In genomic region chr4:25235401-25235800, GRCh38 we compare ENCODE assay signal across 8 cellular contexts. TPM values are rescaled to one million over a fixed set of nuclear protein-coding genes. Genes with fewer than 3 reads are reported as not detected.
DNase-seq lines count a peak whose midpoint lies in the region; ATAC-seq and TF ChIP-seq lines count a peak whose summit lies in the region.

No MANE protein-coding gene starts in this region.

- DNase-seq in SK-N-SH (no peak), stomach (no peak), NOMO-1 treated with dmso at 0.1 percent for 144 hours (lab: John Stamatoyannopoulos, UW; ENCODE audit: unreplicated experiment) (no peak)

- peak overlapping the region; percentile 92; the same call in 1 of the 2 replicates for H2AFZ ChIP-seq in SK-N-SH (ENCODE audit: low read depth)
- no peak overlapping the region for H2AFZ ChIP-seq in SU-DHL-6 (ENCODE audit: low read depth, low read length, severe bottlenecking)

- intact Hi-C loops in stomach (cut with DNase I; ENCODE audit: low total_unique reads): no loop called here

- POLR2A ChIA-PET in SK-N-SH (lab: Yijun Ruan, JAX): no interaction called here

- H3K27me3 ChIP-seq in SK-N-SH (ENCODE audit: insufficient read depth) (no peaks in the 10 kb centered on the region), SU-DHL-6 (ENCODE audit: low read length) (no peaks in the 10 kb centered on the region), gastroesophageal sphincter (no peaks in the 10 kb centered on the region), stomach (no peaks in the 10 kb centered on the region)

- CTCF ChIA-PET in SK-N-SH (lab: Yijun Ruan, JAX): interaction anchor here (0.9 to 2.3 kb wide), 4 partner anchors 8 to 132 kb away, joined by 3 to 8 read pairs (median 3); partner anchors contain the start of gene ZCCHC4

- TF ChIP-seq POLR2A in gastroesophageal sphincter (IDR thresholded peaks at IDR 0.05) (no peak), stomach (IDR thresholded peaks at IDR 0.05) (no peak)

- no peaks in the 10 kb centered on the region for H4K20me1 ChIP-seq in SK-N-SH (ENCODE audit: insufficient read depth)
- no peaks in the 10 kb centered on the region; the same call in 1 of the 2 replicates for H4K20me1 ChIP-seq in SU-DHL-6 (ENCODE audit: low read depth, low read length)

- TF ChIP-seq EP300 in SK-N-SH (IDR thresholded peaks at IDR 0.05; ENCODE audit: borderline replicate concordance in 1 of 2, low read depth in 1 of 2, low read length in 1 of 2) (no peak), gastroesophageal sphincter (IDR thresholded peaks at IDR 0.05) (no peak), stomach (IDR thresholded peaks at IDR 0.05) (no peak)

- TF ChIP-seq RAD21 in SK-N-SH (IDR thresholded peaks at IDR 0.05; ENCODE audit: low read length): no peak

- peaks cover 39% of the 10 kb centered on the region for H3K79me2 ChIP-seq in SK-N-SH (ENCODE audit: insufficient read depth)
- peaks cover 74% of the 10 kb centered on the region for H3K79me2 ChIP-seq in SU-DHL-6 (ENCODE audit: insufficient read depth, low read length)

- TF ChIP-seq CTCF in SK-N-SH (IDR thresholded peaks at IDR 0.05): no peak
- no peak for TF ChIP-seq CTCF in SU-DHL-6 (IDR thresholded peaks at IDR 0.05; ENCODE audit: insufficient read depth, low read length, poor library complexity, severe bottlenecking)
- TF ChIP-seq CTCF in gastroesophageal sphincter (IDR thresholded peaks at IDR 0.05): no peak
- TF ChIP-seq CTCF in stomach (IDR thresholded peaks at IDR 0.05): no peak

- peaks cover 12% of the 10 kb centered on the region; the same call in 1 of the 2 replicates for H3K9me3 ChIP-seq in SK-N-SH
- no peaks in the 10 kb centered on the region for H3K9me3 ChIP-seq in SU-DHL-6 (ENCODE audit: insufficient read depth, low read length)
- H3K9me3 ChIP-seq in gastroesophageal sphincter: peaks cover 0 to 12% (median 0%) of the 10 kb centered on the region in 3 donors
- peaks cover 0 to 8% (median 0%) of the 10 kb centered on the region in 4 donors for H3K9me3 ChIP-seq in stomach

- H3F3A ChIP-seq in SK-N-SH (replicated peaks; ENCODE audit: insufficient read depth) (peaks cover 15% of the 10 kb centered on the region), SU-DHL-6 (ENCODE audit: insufficient read depth) (peaks cover 10% of the 10 kb centered on the region; the same call in 1 of the 2 replicates)

- no peaks in the 10 kb centered on the region for H3K9me2 ChIP-seq in SK-N-SH
- no peaks in the 10 kb centered on the region for H3K9me2 ChIP-seq in SU-DHL-6 (replicated peaks; ENCODE audit: insufficient read depth, low read length)

- WGBS in SK-N-SH (ENCODE audit: low lambda C conversion rate): 87% methylated on average over 6 of the region's 6 CpGs
- WGBS in gastroesophageal sphincter (ENCODE audit: low coverage in 1 of 2), 2 donors: 20 to 28% methylated on average over 5 to 6 of the region's 6 CpGs
- WGBS in stomach, 5 donors: 10 to 36% (median 11%) methylated on average over 6 of the region's 6 CpGs

- H3K27ac ChIP-seq in SK-N-SH (ENCODE audit: low read depth in 2 of 2, low read length in 1 of 2) (peak overlapping the region in 1 of 2 experiments; percentile 82; a peak in 3 of 4 replicates), SU-DHL-6 (ENCODE audit: low read depth, low read length) (peak overlapping the region; percentile 82), gastroesophageal sphincter (peak overlapping the region in 2 of 4 donors; percentile 97 to 99), stomach (peak overlapping the region in 4 of 5 donors; percentile 92 to 99 (median 98))

- peaks cover 0 to 10% of the 10 kb centered on the region in 2 experiments for H3K36me3 ChIP-seq in SK-N-SH (replicated peaks in 1 of 2; ENCODE audit: control insufficient read depth in 1 of 2, insufficient read depth in 2 of 2, low read length in 1 of 2)
- peaks cover 9% of the 10 kb centered on the region for H3K36me3 ChIP-seq in SU-DHL-6 (ENCODE audit: low read length)
- no peaks in the 10 kb centered on the region for H3K36me3 ChIP-seq in gastroesophageal sphincter
- H3K36me3 ChIP-seq in stomach: no peaks in the 10 kb centered on the region

- H3K4me1 ChIP-seq in SK-N-SH (ENCODE audit: control insufficient read depth in 1 of 2, insufficient read depth in 2 of 2, low read depth in 1 of 2, low read length in 1 of 2): no peaks in the 10 kb centered on the region; a peak in 1 of 4 replicates
- peaks cover 0 to 12% (median 8%) of the 10 kb centered on the region in 3 donors for H3K4me1 ChIP-seq in gastroesophageal sphincter
- H3K4me1 ChIP-seq in stomach: peaks cover 7 to 41% (median 34%) of the 10 kb centered on the region in 4 donors

- H3K9ac ChIP-seq in SK-N-SH (peak overlapping the region; percentile 85; the same call in 1 of the 2 replicates), SU-DHL-6 (ENCODE audit: low read length) (peak overlapping the region; percentile 91)

- no peak for ATAC-seq in SK-N-SH treated with all-trans-retinoic acid at 6 μM for 48 hours
- no peak for ATAC-seq in gastroesophageal sphincter
- no peak for ATAC-seq in GM18858 (IDR thresholded peaks at IDR 0.05; ENCODE audit: unreplicated experiment)
- ATAC-seq in GM18867 (IDR thresholded peaks at IDR 0.05; ENCODE audit: unreplicated experiment): no peak

- H3K4me2 ChIP-seq in SK-N-SH: peak overlapping the region; percentile 92
- peak overlapping the region; percentile 82 for H3K4me2 ChIP-seq in SU-DHL-6 (ENCODE audit: low read depth, low read length, poor library complexity, severe bottlenecking)

- H3K4me3 ChIP-seq in SK-N-SH (ENCODE audit: low read depth in 2 of 2, low read length in 1 of 2) (peak overlapping the region; percentile 90 to 97; a peak in 2 of 4 replicates), SU-DHL-6 (ENCODE audit: insufficient read depth, low read length, poor library complexity, severe bottlenecking) (peak overlapping the region; percentile 82), gastroesophageal sphincter (peak overlapping the region; percentile 74 to 100), stomach (peak overlapping the region; percentile 72 to 85 (median 81))

TF ChIP-seq in SK-N-SH, 30 proteins besides CTCF, POLR2A, EP300 and RAD21 (continues in another document):
- no peak for TF ChIP-seq POLR2AphosphoS5 (IDR thresholded peaks at IDR 0.05; ENCODE audit: low read depth, low read length)
- TF ChIP-seq JUND (IDR thresholded peaks at IDR 0.05): no peak
- no peak for TF ChIP-seq YY1 (IDR thresholded peaks at IDR 0.05; ENCODE audit: low read depth)
- TF ChIP-seq IRF3 (IDR thresholded peaks at IDR 0.05; ENCODE audit: low read depth, low read length): no peak

TF ChIP-seq in SK-N-SH treated with all-trans-retinoic acid at 6 μM for 48 hours, 23 proteins besides CTCF, POLR2A, EP300 and RAD21:
- TF ChIP-seq TCF4 (CRISPR knock-in tag; IDR thresholded peaks at IDR 0.05; ENCODE audit: borderline replicate concordance): no peak
- no peak for TF ChIP-seq ZFP3 (CRISPR knock-in tag; IDR thresholded peaks at IDR 0.05)
- no peak for TF ChIP-seq TOX (CRISPR knock-in tag; IDR thresholded peaks at IDR 0.05; ENCODE audit: borderline replicate concordance)
- no peak for TF ChIP-seq ZFP30 (CRISPR knock-in tag; IDR thresholded peaks at IDR 0.05)

RNA-seq across cellular contexts. Expression of gene PI4K2B, which starts 1.6 kb away (rescaled TPM):
- 3.1 and 3.7 TPM in 2 replicates for polyA plus RNA-seq in SK-N-SH (2012; rRNA removed)
- polyA plus RNA-seq in SK-N-SH (2012; cell fraction: cytosol; rRNA removed): 5.2 and 6.0 TPM in 2 replicates
- polyA plus RNA-seq in SK-N-SH (2012; cell fraction: nucleus; rRNA removed): 1.6 and 2.5 TPM in 2 replicates
- total RNA-seq in gastroesophageal sphincter: 10 to 100 TPM; 10.6 to 18.2 (median 13.1) TPM
- total RNA-seq in stomach: 10 to 100 TPM in 4 of 5 donors, 1 to 10 TPM in 1; 9.3 to 65.2 (median 29.4) TPM
- 10 to 100 TPM in 2 of 3 donors, 1 to 10 TPM in 1; 9.7 to 23.8 (median 15.0) TPM for polyA plus RNA-seq in stomach
